Comparison of ENCODE assay signal across 10 cellular contexts in genomic region chr5:9924614-9925013, GRCh38.
A peak's percentile ranks its signal among the peaks of the same experiment; 100 is the strongest.
DNase-seq lines count a peak whose midpoint lies in the region; ATAC-seq, FAIRE-seq and TF ChIP-seq lines count a peak whose summit lies in the region.
"Had no signal": no experiment of that assay in that cellular context is flagged by ENCODE, and none has a peak within 500 bp of the region (broad histone marks: within the 10 kb centered on the region; RNA-seq: fewer than 3 reads in every experiment).

No MANE protein-coding gene starts in this region.

- no peak overlapping the region; a peak in 1 of 7 replicates for H3K27ac Mint-ChIP-seq in H9

- no peak overlapping the region for H4K5ac ChIP-seq in H9 (ENCODE audit: insufficient read length, low read depth, low read length)

- H3K4ac ChIP-seq in H9 (ENCODE audit: low read depth, low read length) = no peak overlapping the region

- no peak overlapping the region for H4K8ac ChIP-seq in H9 (replicated peaks; ENCODE audit: insufficient read length, low read depth, low read length)

- no peak overlapping the region for H3K14ac ChIP-seq in H9 (ENCODE audit: insufficient read depth, low read length)

- no peaks in the 10 kb centered on the region for H3K79me2 ChIP-seq in H9 (ENCODE audit: insufficient read depth, low read length)

- H2BK5ac ChIP-seq in H9 (ENCODE audit: insufficient read length, low read length) = no peak overlapping the region

- no peaks in the 10 kb centered on the region for H3K79me1 ChIP-seq in H9 (ENCODE audit: insufficient read depth, low read depth, low read length, poor library complexity, severe bottlenecking)

- H3K9ac ChIP-seq in H9 (ENCODE audit: extremely low read depth, insufficient read length, low read length) = no peak overlapping the region

- DNase-seq in GM12892 (ENCODE audit: insufficient read length) (no peak), SIG-M5 (lab: John Stamatoyannopoulos, UW) (peak; percentile 43), left lung (peak in 1 of 2 donors; percentile 35), mesenteric fat pad (ENCODE audit: low spot score) (no peak), H9 (no peak), GOT3 (lab: John Stamatoyannopoulos, UW) (no peak)
- no peak for DNase-seq in activated CD4-positive, alpha-beta T cell treated with anti-CD3 and anti-CD28 coated beads for 1 hour
- DNase-seq: activated CD8-positive, alpha-beta memory T cell treated with anti-CD3 and anti-CD28 coated beads for 24 hours had no signal

- no peaks in the 10 kb centered on the region for H3K36me3 ChIP-seq in left lung

- H3K36me3 Mint-ChIP-seq in H9 (ENCODE audit: insufficient read depth in 1 of 3, low read depth in 3 of 3) = peaks cover 15 to 22% (median 16%) of the 10 kb centered on the region in 3 experiments

- no peak overlapping the region for H3K56ac ChIP-seq in H9 (ENCODE audit: insufficient read length, low read depth, low read length)

- H3K23ac ChIP-seq in H9 (ENCODE audit: insufficient read length, low read depth, low read length) = no peak overlapping the region

- H3K4me1 ChIP-seq in left lung (no peaks in the 10 kb centered on the region), H9 (ENCODE audit: insufficient read depth, low read length) (peaks cover 6% of the 10 kb centered on the region; the same call in 1 of the 2 replicates)

- H3K18ac ChIP-seq in H9 (ENCODE audit: insufficient read length, low read depth, low read length) = no peak overlapping the region

- H2BK20ac ChIP-seq in H9 (ENCODE audit: low read depth, low read length, poor library complexity, severe bottlenecking) = no peak overlapping the region

- ATAC-seq in HG03039 (IDR thresholded peaks at IDR 0.05; ENCODE audit: unreplicated experiment) = peak; percentile 64
- peak; percentile 94 for ATAC-seq in left lung
- ATAC-seq: left lobe of liver had no signal

- intact Hi-C loops in left lung (cut with DNase I) = no loop called here

- peak; percentile 63 for FAIRE-seq in GM12892 (lab: Jason Lieb, UNC)

- H4K20me1 ChIP-seq in H9 (ENCODE audit: control insufficient read depth, insufficient read depth, insufficient read length) = no peaks in the 10 kb centered on the region

- peaks cover 24% of the 10 kb centered on the region for H3K27me3 Mint-ChIP-seq in H9 (ENCODE audit: low read depth)

- H3K4me2 ChIP-seq in H9 (ENCODE audit: insufficient read depth, insufficient read length, low read length) = no peak overlapping the region

- peaks cover 22% of the 10 kb centered on the region in 2 experiments for H3K9me3 Mint-ChIP-seq in H9

- no peak overlapping the region for H2AFZ ChIP-seq in H9 (ENCODE audit: low read length)

- no peak overlapping the region for H2BK15ac ChIP-seq in H9 (ENCODE audit: low read depth, low read length)

- H3K4me3 ChIP-seq in left lung = no peak overlapping the region

- WGBS in H9 (ENCODE audit: extremely low coverage, insufficient read length, low lambda C conversion rate) = no CpG with 5 or more reads among the region's 2 CpGs

- H3T11ph ChIP-seq in H9 (ENCODE audit: low read length) = no peak overlapping the region

- H2BK120ac ChIP-seq in H9 (ENCODE audit: low read depth, low read length, poor library complexity, severe bottlenecking) = no peak overlapping the region

- H3K23me2 ChIP-seq in H9 (ENCODE audit: insufficient read length, low read depth, low read length, poor library complexity, severe bottlenecking) = no peaks in the 10 kb centered on the region

- H3K9me3 ChIP-seq in left lung (peaks cover 0 to 27% of the 10 kb centered on the region in 2 donors), H9 (ENCODE audit: control insufficient read depth, low read depth, low read length) (no peaks in the 10 kb centered on the region)

- TF ChIP-seq POLR2A in GM12892 (IDR thresholded peaks at IDR 0.05; ENCODE audit: low read depth, low read length) = no peak

- H3K4me3 Mint-ChIP-seq in H9 = no peak overlapping the region

- H3K4me1 Mint-ChIP-seq in H9 = peaks cover 21 to 27% of the 10 kb centered on the region in 2 experiments

- H2BK12ac ChIP-seq in H9 (ENCODE audit: insufficient read length, low read depth, low read length) = no peak overlapping the region

- TF ChIP-seq CTCF in left lung (IDR thresholded peaks at IDR 0.05) (no peak), H9 (conservative IDR thresholded peaks at IDR 0.05) (no peak)

- H3K27me3 ChIP-seq in left lung (no peaks in the 10 kb centered on the region), H9 (ENCODE audit: insufficient read depth, low read length) (no peaks in the 10 kb centered on the region; the same call in 1 of the 2 replicates)

- H4K91ac ChIP-seq in H9 (ENCODE audit: insufficient read length, low read depth, low read length) = no peak overlapping the region

- peak overlapping the region in 1 of 2 donors; percentile 48 for H3K27ac ChIP-seq in left lung
- no peak overlapping the region for H3K27ac ChIP-seq in H9 (ENCODE audit: insufficient read length, low read depth, low read length)

- H2AK5ac ChIP-seq in H9 (ENCODE audit: insufficient read length, low read length) = no peak overlapping the region
